In the genomic region with DNA sequence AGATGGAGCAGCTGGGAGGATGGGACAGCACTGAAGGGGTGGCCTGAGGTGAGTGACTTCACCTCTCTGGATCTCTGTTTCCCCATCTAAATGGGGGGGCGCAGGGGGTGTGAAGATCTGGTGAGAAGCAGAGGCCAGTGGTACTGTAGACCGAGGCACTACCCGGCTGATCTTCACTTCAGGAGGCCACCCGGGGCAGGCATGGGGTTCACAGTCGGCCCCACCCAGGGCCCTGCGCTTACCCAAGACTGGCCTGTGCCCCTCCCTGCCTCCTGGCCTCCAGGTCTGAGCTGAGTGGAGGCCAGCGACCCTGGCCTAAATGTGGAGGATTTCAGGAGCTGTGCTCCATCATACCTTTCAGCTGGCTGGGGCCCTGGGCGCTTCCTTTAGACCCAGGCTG, we compare ENCODE assay signal across 2 cellular contexts. TPM values are rescaled to one million over a fixed set of nuclear protein-coding genes. Genes with fewer than 3 reads are reported as not detected.
"Had no signal": no experiment of that assay in that cellular context is flagged by ENCODE, and none has a peak within 500 bp of the region (broad histone marks: within the 10 kb centered on the region; RNA-seq: fewer than 3 reads in every experiment).

No MANE protein-coding gene starts in this region.

RNA-seq across cellular contexts. Expression of a gene that starts 55.7 kb away (rescaled TPM):
- total RNA-seq: activated T-helper 17 cell treated with anti-CD3 and anti-CD28 coated beads, Interleukin-2, amount 50 U/mL, for 72 hours; ascending aorta had no signal
